In genomic region chr3:144415492-144415891, GRCh38 we compare ENCODE assay signal across 22 cellular contexts.
DNase-seq lines count a peak whose midpoint lies in the region; ATAC-seq and TF ChIP-seq lines count a peak whose summit lies in the region.
"Had no signal": no experiment of that assay in that cellular context is flagged by ENCODE, and none has a peak within 500 bp of the region (broad histone marks: within the 10 kb centered on the region; RNA-seq: fewer than 3 reads in every experiment).

No MANE protein-coding gene starts in this region.

- H3K4me1 ChIP-seq in KMS-11 (ENCODE audit: low read depth, poor library complexity, severe bottlenecking) (peaks cover 39% of the 10 kb centered on the region), foreskin keratinocyte (no peaks in the 10 kb centered on the region), tibial nerve (no peaks in the 10 kb centered on the region)
- H3K4me1 ChIP-seq: Caco-2, heart left ventricle, uterus had no signal

- 92% methylated on average over 1 of the region's 1 CpG for WGBS in tibial nerve, 2 donors

- no peaks in the 10 kb centered on the region for H3K4me1 Mint-ChIP-seq in natural killer cell treated with Interleukin-12 subunit alpha and Interleukin-12 subunit beta and Interleukin-15 and Interleukin-18, amount 100 ng/mL, for 72 hours (ENCODE audit: low read depth in 2 of 2)
- H3K4me1 Mint-ChIP-seq: activated T-helper 17 cell treated with anti-CD3 and anti-CD28 coated beads, Interleukin-2, amount 50 U/mL, for 72 hours; B cell had no signal

- H3K4me3 Mint-ChIP-seq in natural killer cell treated with Interleukin-12 subunit alpha and Interleukin-12 subunit beta and Interleukin-15 and Interleukin-18, amount 100 ng/mL, for 72 hours, result no peak overlapping the region
- H3K4me3 Mint-ChIP-seq: activated T-helper 17 cell treated with anti-CD3 and anti-CD28 coated beads, Interleukin-2, amount 50 U/mL, for 72 hours; B cell had no signal

- peak overlapping the region; percentile 73 for H3K4me2 ChIP-seq in KMS-11

- no peaks in the 10 kb centered on the region for H3K36me3 Mint-ChIP-seq in natural killer cell treated with Interleukin-12 subunit alpha and Interleukin-12 subunit beta and Interleukin-15 and Interleukin-18, amount 100 ng/mL, for 72 hours

- peaks cover 11% of the 10 kb centered on the region for H3K9me3 Mint-ChIP-seq in natural killer cell treated with Interleukin-12 subunit alpha and Interleukin-12 subunit beta and Interleukin-15 and Interleukin-18, amount 100 ng/mL, for 72 hours

- H3K9me3 ChIP-seq in tibial nerve, result peaks cover 0 to 4% (median 0%) of the 10 kb centered on the region in 4 donors
- H3K9me3 ChIP-seq: Caco-2, mucosa of descending colon, neutrophil, uterus had no signal

- H3K79me2 ChIP-seq in KMS-11 (ENCODE audit: insufficient read depth, low read depth), result no peaks in the 10 kb centered on the region

- H3K27me3 ChIP-seq in KMS-11 (ENCODE audit: insufficient read depth, low read depth) (no peaks in the 10 kb centered on the region), foreskin keratinocyte (no peaks in the 10 kb centered on the region), tibial nerve (no peaks in the 10 kb centered on the region)
- H3K27me3 ChIP-seq: brain microvascular endothelial cell, heart left ventricle, neutrophil, uterus had no signal

- H3K27me3 Mint-ChIP-seq in natural killer cell treated with Interleukin-12 subunit alpha and Interleukin-12 subunit beta and Interleukin-15 and Interleukin-18, amount 100 ng/mL, for 72 hours, result peaks cover 0 to 5% of the 10 kb centered on the region in 2 donors
- H3K27me3 Mint-ChIP-seq: activated T-helper 17 cell treated with anti-CD3 and anti-CD28 coated beads, Interleukin-2, amount 50 U/mL, for 72 hours; B cell had no signal

- H3K36me3 ChIP-seq in KMS-11 (ENCODE audit: insufficient read depth) (no peaks in the 10 kb centered on the region), tibial nerve (no peaks in the 10 kb centered on the region)
- H3K36me3 ChIP-seq: brain microvascular endothelial cell, heart left ventricle, neutrophil, uterus had no signal

- H3K4me3 ChIP-seq in KMS-11 (IDR thresholded peaks at IDR 0.05; ENCODE audit: insufficient read depth, low read depth, low read length) (no peak overlapping the region), tibial nerve (no peak overlapping the region)
- H3K4me3 ChIP-seq: heart left ventricle, mucosa of descending colon, uterus had no signal

- peak overlapping the region; percentile 47 for H2AFZ ChIP-seq in KMS-11 (ENCODE audit: low read depth)

- ATAC-seq in GM19452 (IDR thresholded peaks at IDR 0.05; ENCODE audit: unreplicated experiment) (peak; percentile 50), foreskin keratinocyte (peak; percentile 27)
- no peak for ATAC-seq in natural killer cell treated with Interleukin-12 subunit alpha and Interleukin-12 subunit beta and Interleukin-15 and Interleukin-18, amount 100 ng/mL, for 72 hours
- ATAC-seq: activated T-helper 17 cell treated with anti-CD3 and anti-CD28 coated beads, Interleukin-2, amount 50 U/mL, for 72 hours; heart left ventricle; left ventricle myocardium superior; mucosa of descending colon had no signal

- no peak for TF ChIP-seq CTCF in KMS-11 (conservative IDR thresholded peaks at IDR 0.05; ENCODE audit: low read depth, low read length)
- TF ChIP-seq CTCF in foreskin keratinocyte (conservative IDR thresholded peaks at IDR 0.05), result no peak
- TF ChIP-seq CTCF in tibial nerve (IDR thresholded peaks at IDR 0.05), result no peak

- TF ChIP-seq EP300 in tibial nerve (IDR thresholded peaks at IDR 0.05), result no peak

- peak overlapping the region; percentile 4; the same call in 1 of the 2 replicates for H3K9ac ChIP-seq in KMS-11

- no peak for TF ChIP-seq POLR2A in tibial nerve (IDR thresholded peaks at IDR 0.05)

- no peaks in the 10 kb centered on the region for H4K20me1 ChIP-seq in KMS-11 (ENCODE audit: insufficient read depth)

- H3K27ac ChIP-seq in KMS-11 (peak overlapping the region; percentile 58), foreskin keratinocyte (no peak overlapping the region), tibial nerve (no peak overlapping the region)
- H3K27ac ChIP-seq: brain microvascular endothelial cell, heart left ventricle, neutrophil, uterus had no signal

- H3K27ac Mint-ChIP-seq in natural killer cell treated with Interleukin-12 subunit alpha and Interleukin-12 subunit beta and Interleukin-15 and Interleukin-18, amount 100 ng/mL, for 72 hours, result no peak overlapping the region
- H3K27ac Mint-ChIP-seq: activated T-helper 17 cell treated with anti-CD3 and anti-CD28 coated beads, Interleukin-2, amount 50 U/mL, for 72 hours; B cell had no signal

- DNase-seq in NCI-H1105 treated with DMSO at 0.1 percent for 48 hours (lab: John Stamatoyannopoulos, UW), result peak; percentile 27
- DNase-seq in NCI-H1105 (lab: John Stamatoyannopoulos, UW), result no peak
- DNase-seq in foreskin keratinocyte, result no peak
- DNase-seq in natural killer cell treated with Interleukin-12 subunit alpha and Interleukin-12 subunit beta and Interleukin-15 and Interleukin-18, amount 100 ng/mL, for 72 hours (ENCODE audit: low spot score), result no peak
- no peak for DNase-seq in tibial nerve (ENCODE audit: low spot score in 2 of 2)
- DNase-seq in NCI-H1092 (lab: John Stamatoyannopoulos, UW), result no peak
- DNase-seq: 8988T; activated CD4-positive, alpha-beta T cell treated with anti-CD3 and anti-CD28 coated beads for 48 hours; brain microvascular endothelial cell; Caco-2; heart left ventricle; KBM-7; left ventricle myocardium superior; mucosa of descending colon; substantia nigra; SW 1271; uterus had no signal

Comparison
In these comparisons a context has a peak if more than half of its experiments do, and no peak if none do; other contexts are left out.
1. ATAC-seq: peak in GM19452 (single experiment) and foreskin keratinocyte (single experiment); none in natural killer cell treated with Interleukin-12 subunit alpha and Interleukin-12 subunit beta and Interleukin-15 and Interleukin-18, amount 100 ng/mL, for 72 hours (0 of 2).